ENCODE assay signal across 8 cellular contexts in the genomic region with DNA sequence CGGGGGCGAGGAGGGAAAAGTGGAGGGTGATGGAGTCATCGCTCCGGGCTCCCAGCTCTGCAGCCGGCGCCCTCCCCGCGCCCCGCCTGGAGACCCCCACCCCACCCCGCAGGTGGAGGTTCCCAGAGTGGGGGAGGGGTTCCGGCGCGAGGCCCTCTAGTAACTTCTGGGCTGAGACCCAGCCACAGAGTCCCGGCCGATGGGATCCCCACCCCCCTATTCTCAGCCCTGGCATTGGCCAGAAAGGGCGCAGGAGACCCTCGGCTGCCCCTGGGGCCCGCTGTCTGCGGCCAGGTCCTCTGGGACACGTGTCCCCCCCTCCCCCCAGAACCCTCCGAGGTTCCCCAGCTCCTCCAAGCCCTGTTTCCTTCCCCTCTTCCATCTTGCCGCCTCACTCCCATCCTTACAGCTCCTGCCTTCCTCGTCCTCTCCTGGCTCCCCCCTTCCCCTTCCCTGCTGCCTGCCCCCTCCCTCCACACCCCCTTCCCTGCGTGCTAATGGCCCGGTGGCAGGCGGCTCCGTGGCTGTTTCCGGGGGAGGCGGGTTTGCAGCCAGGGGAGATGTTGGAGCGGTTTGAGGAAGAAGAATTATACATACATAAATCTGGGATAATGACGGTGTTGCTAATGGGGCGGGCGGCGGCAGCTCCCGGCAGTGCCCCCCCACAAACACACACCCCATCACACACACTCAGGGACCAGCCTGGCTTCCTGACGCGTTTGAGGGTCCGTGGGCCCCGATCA. TPM values are rescaled to one million over a fixed set of nuclear protein-coding genes. Genes with fewer than 3 reads are reported as not detected.
DNase-seq lines count a peak whose midpoint lies in the region; ATAC-seq, FAIRE-seq and TF ChIP-seq lines count a peak whose summit lies in the region.
"Not testable (repeated sequence)": the region's sequence is repeated elsewhere in the genome, so short reads cannot be mapped to it uniquely, and the experiment has no call there.

No MANE protein-coding gene starts in this region.

- H3K4me1 Mint-ChIP-seq in effector memory CD8-positive, alpha-beta T cell (ENCODE audit: low read depth in 2 of 2) = not testable (repeated sequence)

- intact Hi-C loops in kidney (cut with DNase I) = not testable (repeated sequence)

- not testable (repeated sequence) for H3K9me3 ChIP-seq in SK-N-MC (ENCODE audit: low read depth, low read length); kidney (ENCODE audit: control insufficient read depth in 1 of 2, low read length in 2 of 2); thoracic aorta

- not testable (repeated sequence) for TF ChIP-seq CTCF in kidney (IDR thresholded peaks at IDR 0.05; ENCODE audit: borderline replicate concordance, extremely low read depth, insufficient read depth); thoracic aorta (IDR thresholded peaks at IDR 0.05)

- peak overlapping the region; percentile 81 for H3K4me3 ChIP-seq in SK-N-MC
- peak overlapping the region in 1 of 2 donors; percentile 17 for H3K4me3 ChIP-seq in kidney (ENCODE audit: low read length in 2 of 2)
- H3K4me3 ChIP-seq in thoracic aorta = peak overlapping the region; percentile 85

- H3K27me3 Mint-ChIP-seq in effector memory CD8-positive, alpha-beta T cell = not testable (repeated sequence)

- not testable (repeated sequence) for H3K36me3 ChIP-seq in SK-N-MC (ENCODE audit: insufficient read depth, low read length); kidney (ENCODE audit: control insufficient read depth in 1 of 2, insufficient read depth in 2 of 2, low read length in 2 of 2); thoracic aorta

- H3K4me1 ChIP-seq in kidney (ENCODE audit: control insufficient read depth in 1 of 2, insufficient read depth in 1 of 2, low read depth in 1 of 2, low read length in 2 of 2) = not testable (repeated sequence)
- H3K4me1 ChIP-seq in thoracic aorta (ENCODE audit: control insufficient read depth in 1 of 2, low read depth in 2 of 2) = peaks cover 0 to 19% of the 10 kb centered on the region in 2 donors

- DNase-seq in DMS53 (lab: John Stamatoyannopoulos, UW) (peak; percentile 52), NCI-H1092 treated with DMSO at 0.1 percent for 48 hours (lab: John Stamatoyannopoulos, UW) (peak; percentile 65), kidney (peak; percentile 83), pons (ENCODE audit: low spot score) (peak; percentile 6)
- not testable (repeated sequence) for DNase-seq in SK-N-MC (ENCODE audit: low read depth, low spot score); effector memory CD8-positive, alpha-beta T cell; thoracic aorta (ENCODE audit: low spot score)
- DNase-seq in activated effector memory CD4-positive, alpha-beta T cell treated with Interleukin-2 at 50 U/mL for 16 hours = peak; percentile 14

- H3K36me3 Mint-ChIP-seq in effector memory CD8-positive, alpha-beta T cell (ENCODE audit: insufficient read depth) = not testable (repeated sequence)

- peak overlapping the region; percentile 38 to 83 for H3K27ac Mint-ChIP-seq in effector memory CD8-positive, alpha-beta T cell

- peak; percentile 42 for ATAC-seq in effector memory CD8-positive, alpha-beta T cell (replicated peaks)
- ATAC-seq in thoracic aorta (ENCODE audit: insufficient number of reproducible peaks, low FRiP score, low read depth) = not testable (repeated sequence)

- H3K4me3 Mint-ChIP-seq in effector memory CD8-positive, alpha-beta T cell = peak overlapping the region; percentile 67 to 77

- H3K27ac ChIP-seq in SK-N-MC = peak overlapping the region; percentile 85; the same call in 1 of the 2 replicates
- H3K27ac ChIP-seq in kidney (ENCODE audit: low read depth in 2 of 2, low read length in 2 of 2); thoracic aorta: not testable (repeated sequence)

- not testable (repeated sequence) for H3K27me3 ChIP-seq in thoracic aorta (replicated peaks; ENCODE audit: insufficient read depth)

- FAIRE-seq in kidney (lab: Jason Lieb, UNC) = not testable (repeated sequence)

- not testable (repeated sequence) for H3K9me3 Mint-ChIP-seq in effector memory CD8-positive, alpha-beta T cell

- peak overlapping the region; percentile 71 for H3K9ac ChIP-seq in SK-N-MC (ENCODE audit: insufficient read length)
- H3K9ac ChIP-seq in kidney (ENCODE audit: low read length in 2 of 2) = not testable (repeated sequence)

RNA-seq across cellular contexts. Expression of gene ADGRL1, which starts 43.2 kb away (rescaled TPM):
- 30.2 TPM for total RNA-seq in kidney
- polyA plus RNA-seq in kidney (ENCODE audit: insufficient read depth, low read depth, low replicate concordance) = 6.3 TPM
- total RNA-seq in thoracic aorta = 10 to 100 TPM; 15.4 to 15.7 TPM
